ENCODE assay signal across 13 cellular contexts in the genomic region with DNA sequence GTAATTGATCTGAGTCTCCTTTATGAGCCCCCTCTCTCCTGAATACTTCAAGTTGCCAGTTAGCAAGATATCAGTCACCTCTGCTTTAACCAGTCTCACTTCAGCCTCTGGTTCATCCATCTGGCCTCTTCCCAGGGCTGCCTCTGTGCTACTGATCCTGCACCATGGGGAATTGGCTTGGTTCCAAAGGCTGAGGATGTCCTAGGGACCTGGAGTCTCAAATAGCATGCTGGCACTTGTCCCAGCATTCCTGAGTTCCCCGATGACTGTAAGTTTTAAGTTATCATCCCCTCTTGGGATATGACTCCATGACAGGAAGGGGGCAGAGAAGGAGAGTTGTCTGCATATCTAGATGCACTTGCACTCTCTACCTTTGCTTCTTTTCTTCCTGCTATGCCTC.
DNase-seq lines count a peak whose midpoint lies in the region; ATAC-seq and TF ChIP-seq lines count a peak whose summit lies in the region.
"Had no signal": no experiment of that assay in that cellular context is flagged by ENCODE, and none has a peak within 500 bp of the region (broad histone marks: within the 10 kb centered on the region; RNA-seq: fewer than 3 reads in every experiment).

No MANE protein-coding gene starts in this region.

- intact Hi-C loops in activated T-helper 1 cell treated with anti-CD3 and anti-CD28 coated beads, Interleukin-12 subunit alpha, Interleukin-12 subunit beta, Interleukin-2, Interleukin-4 antibody, amounts not matched to agents 30 ng/mL and 10 ng/mL and 1 ng/mL, durations not matched to agents 14 hours and 24 hours and 36 hours (cut with micrococcal nuclease), result no loop called here

- no peak overlapping the region for H3K27ac Mint-ChIP-seq in activated T-helper 1 cell treated with anti-CD3 and anti-CD28 coated beads, Interleukin-12 subunit alpha, Interleukin-12 subunit beta, Interleukin-2, Interleukin-4 antibody, amounts not matched to agents 30 ng/mL and 10 ng/mL and 1 ng/mL, durations not matched to agents 14 hours and 24 hours and 36 hours
- H3K27ac Mint-ChIP-seq: activated B cell treated with CpG ODN at 0.5 μM for 24 hours; naive thymus-derived CD4-positive, alpha-beta T cell had no signal

- no peak for TF ChIP-seq CTCF in omental fat pad (IDR thresholded peaks at IDR 0.05)

- peaks cover 5% of the 10 kb centered on the region for H3K27me3 Mint-ChIP-seq in activated T-helper 1 cell treated with anti-CD3 and anti-CD28 coated beads, Interleukin-12 subunit alpha, Interleukin-12 subunit beta, Interleukin-2, Interleukin-4 antibody, amounts not matched to agents 30 ng/mL and 10 ng/mL and 1 ng/mL, durations not matched to agents 14 hours and 24 hours and 36 hours (ENCODE audit: insufficient read depth)
- H3K27me3 Mint-ChIP-seq: activated B cell treated with CpG ODN at 0.5 μM for 24 hours had no signal

- no peak for ATAC-seq in omental fat pad (ENCODE audit: low FRiP score)
- ATAC-seq: naive thymus-derived CD4-positive, alpha-beta T cell had no signal

- no peaks in the 10 kb centered on the region for H3K36me3 Mint-ChIP-seq in activated T-helper 1 cell treated with anti-CD3 and anti-CD28 coated beads, Interleukin-12 subunit alpha, Interleukin-12 subunit beta, Interleukin-2, Interleukin-4 antibody, amounts not matched to agents 30 ng/mL and 10 ng/mL and 1 ng/mL, durations not matched to agents 14 hours and 24 hours and 36 hours (ENCODE audit: low read depth)
- H3K36me3 Mint-ChIP-seq: naive thymus-derived CD4-positive, alpha-beta T cell had no signal

- H3K4me1 Mint-ChIP-seq in activated T-helper 1 cell treated with anti-CD3 and anti-CD28 coated beads, Interleukin-12 subunit alpha, Interleukin-12 subunit beta, Interleukin-2, Interleukin-4 antibody, amounts not matched to agents 30 ng/mL and 10 ng/mL and 1 ng/mL, durations not matched to agents 14 hours and 24 hours and 36 hours (ENCODE audit: low read depth), result no peaks in the 10 kb centered on the region
- H3K4me1 Mint-ChIP-seq: activated B cell treated with CpG ODN at 0.5 μM for 24 hours; naive thymus-derived CD4-positive, alpha-beta T cell had no signal

- peak; percentile 11 for DNase-seq in DMS79 treated with DMSO at 0.1 percent for 48 hours (lab: John Stamatoyannopoulos, UW)
- DNase-seq in DMS79 (lab: John Stamatoyannopoulos, UW), result no peak
- peak; percentile 74 for DNase-seq in HS-27A (ENCODE audit: low read depth)
- peak; percentile 50 for DNase-seq in RPMI7951 (ENCODE audit: low read depth)
- peak; percentile 3 for DNase-seq in hepatic stellate cell (ENCODE audit: low spot score)
- DNase-seq in activated T-helper 1 cell treated with anti-CD3 and anti-CD28 coated beads, Interleukin-12 subunit alpha, Interleukin-12 subunit beta, Interleukin-2, Interleukin-4 antibody, amounts not matched to agents 30 ng/mL and 10 ng/mL and 1 ng/mL, durations not matched to agents 14 hours and 24 hours and 36 hours (ENCODE audit: low spot score), result no peak
- no peak for DNase-seq in omental fat pad (ENCODE audit: low spot score)
- DNase-seq in RPMI8226, result no peak
- DNase-seq: activated B cell treated with CpG ODN at 0.5 μM for 24 hours; activated naive CD4-positive, alpha-beta T cell; Kasumi-1; naive thymus-derived CD4-positive, alpha-beta T cell; PC-9 had no signal

- H3K9me3 Mint-ChIP-seq in activated T-helper 1 cell treated with anti-CD3 and anti-CD28 coated beads, Interleukin-12 subunit alpha, Interleukin-12 subunit beta, Interleukin-2, Interleukin-4 antibody, amounts not matched to agents 30 ng/mL and 10 ng/mL and 1 ng/mL, durations not matched to agents 14 hours and 24 hours and 36 hours, result no peaks in the 10 kb centered on the region
- H3K9me3 Mint-ChIP-seq: activated B cell treated with CpG ODN at 0.5 μM for 24 hours had no signal

- no peak overlapping the region for H3K4me3 Mint-ChIP-seq in activated T-helper 1 cell treated with anti-CD3 and anti-CD28 coated beads, Interleukin-12 subunit alpha, Interleukin-12 subunit beta, Interleukin-2, Interleukin-4 antibody, amounts not matched to agents 30 ng/mL and 10 ng/mL and 1 ng/mL, durations not matched to agents 14 hours and 24 hours and 36 hours
- H3K4me3 Mint-ChIP-seq: activated B cell treated with CpG ODN at 0.5 μM for 24 hours; naive thymus-derived CD4-positive, alpha-beta T cell had no signal

Comparison
In these comparisons a context has a peak if more than half of its experiments do, and no peak if none do; other contexts are left out.
1. DNase-seq: peak in DMS79 treated with DMSO at 0.1 percent for 48 hours (single experiment), HS-27A (single experiment), RPMI7951 (single experiment) and hepatic stellate cell (single experiment); none in DMS79 (single experiment), activated T-helper 1 cell treated with anti-CD3 and anti-CD28 coated beads, Interleukin-12 subunit alpha, Interleukin-12 subunit beta, Interleukin-2, Interleukin-4 antibody, amounts not matched to agents 30 ng/mL and 10 ng/mL and 1 ng/mL, durations not matched to agents 14 hours and 24 hours and 36 hours (single experiment), omental fat pad (single experiment) and RPMI8226 (single experiment).